In the genomic region with DNA sequence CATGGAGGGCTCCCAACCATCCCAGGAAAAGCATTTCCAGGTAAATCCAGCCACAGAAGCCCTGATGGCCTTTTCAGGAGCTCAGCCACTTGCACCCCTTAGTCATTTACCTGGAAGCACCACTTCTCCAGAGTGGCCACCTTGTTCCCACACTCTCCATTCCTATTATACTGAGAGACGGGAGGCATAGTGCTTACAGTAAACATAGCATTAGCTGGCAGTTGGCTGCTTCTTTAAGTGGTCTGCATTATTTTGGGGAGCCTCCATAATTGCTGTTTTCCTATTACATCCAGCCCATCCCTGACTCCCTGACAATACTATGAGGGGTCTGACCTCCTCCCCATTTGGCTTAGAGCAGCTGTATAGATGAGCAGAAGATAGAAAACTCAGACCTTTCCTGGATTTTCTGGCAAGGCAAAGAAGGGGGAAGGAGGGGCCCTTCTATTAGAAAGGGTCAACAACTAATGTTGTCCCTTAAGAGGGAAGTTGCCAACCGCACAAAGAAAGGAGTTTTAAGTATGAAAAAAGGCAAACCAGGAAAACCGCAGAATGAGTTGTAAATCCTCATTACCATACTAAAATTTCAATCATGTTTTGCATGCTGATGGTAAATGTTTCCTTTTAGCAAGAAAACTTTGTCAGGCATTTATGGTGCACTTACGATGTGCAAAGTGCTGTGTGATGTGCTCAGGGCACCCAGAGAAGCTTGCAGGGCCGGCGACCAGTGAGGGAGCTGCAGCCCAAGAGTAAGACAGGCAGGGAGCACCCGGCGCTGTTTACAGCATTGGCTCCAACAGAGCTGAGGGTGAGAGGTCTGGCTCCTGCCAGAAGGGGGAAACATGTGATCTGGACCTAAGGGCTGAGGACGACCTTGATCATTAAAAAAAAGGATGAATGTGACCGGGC, we compare ENCODE assay signal across 10 cellular contexts.
DNase-seq lines count a peak whose midpoint lies in the region; ATAC-seq and TF ChIP-seq lines count a peak whose summit lies in the region.
"Had no signal": no experiment of that assay in that cellular context is flagged by ENCODE, and none has a peak within 500 bp of the region (broad histone marks: within the 10 kb centered on the region; RNA-seq: fewer than 3 reads in every experiment).

No MANE protein-coding gene starts in this region.

- ATAC-seq in GM19395 (IDR thresholded peaks at IDR 0.05; ENCODE audit: unreplicated experiment) = peak; percentile 67

- no peaks in the 10 kb centered on the region for H3K9me2 ChIP-seq in OCI-LY7 (ENCODE audit: insufficient read depth, low read length)

- H3K4me1 ChIP-seq in OCI-LY7 (ENCODE audit: insufficient read depth, low read length, poor library complexity, severe bottlenecking) = no peaks in the 10 kb centered on the region

- H4K20me1 ChIP-seq in OCI-LY7 (ENCODE audit: insufficient read depth, low read length) = no peaks in the 10 kb centered on the region

- H2AFZ ChIP-seq in OCI-LY7 (ENCODE audit: low read length) = no peak overlapping the region

- intact Hi-C loops in OCI-LY7 (cut with micrococcal nuclease; ENCODE audit: unreplicated experiment) = no loop called here

- BruUV-seq in OCI-LY7 (replicated peaks; lab: Mats Ljungman, UMichigan) = no TSS peak

- H3K79me2 ChIP-seq in OCI-LY7 (ENCODE audit: insufficient read depth, low read depth, low read length) = no peaks in the 10 kb centered on the region

- POLR2A ChIA-PET in OCI-LY7 (lab: Charles Lee) = interaction anchor here (0.7 kb wide), 1 partner anchor 1247 kb away, joined by 4 read pairs; no protein-coding TSS in a partner anchor

- no peaks in the 10 kb centered on the region for H3K36me3 ChIP-seq in OCI-LY7 (ENCODE audit: insufficient read depth, low read length)
- H3K36me3 ChIP-seq: neutrophil had no signal

- no peak overlapping the region for H3K27ac ChIP-seq in OCI-LY7 (ENCODE audit: low read depth, low read length, poor library complexity, severe bottlenecking)
- H3K27ac ChIP-seq: neutrophil had no signal

- H3K4me2 ChIP-seq in OCI-LY7 (ENCODE audit: low read length) = no peak overlapping the region

- no peak for TF ChIP-seq CTCF in OCI-LY7 (conservative IDR thresholded peaks at IDR 0.05; ENCODE audit: low read length)

- no peak overlapping the region for H3K4me3 ChIP-seq in OCI-LY7 (ENCODE audit: low read depth, low read length, poor library complexity, severe bottlenecking)

- DNase-seq in OCI-LY7 (ENCODE audit: low spot score) (peak; percentile 37), globus pallidus (ENCODE audit: low spot score) (peak; percentile 85), pons (ENCODE audit: low spot score) (peak; percentile 85), RKO (ENCODE audit: low spot score) (no peak), NCI-H187 treated with DMSO at 0.1 percent for 48 hours (lab: John Stamatoyannopoulos, UW) (no peak), NCI-H510A treated with DMSO at 0.1 percent for 48 hours (lab: John Stamatoyannopoulos, UW) (no peak)
- no peak for DNase-seq in stimulated activated CD8-positive, alpha-beta memory T cell treated with anti-CD3 and anti-CD28 coated beads, Interleukin-4, amount 100 ng/mL, for 48 hours
- DNase-seq: activated CD8-positive, alpha-beta memory T cell treated with anti-CD3 and anti-CD28 coated beads for 24 hours had no signal

- CTCF ChIA-PET in OCI-LY7 (lab: Charles Lee; ENCODE audit: unreplicated experiment) = interaction anchor here (1.1 kb wide), 1 partner anchor 431 kb away, joined by 4 read pairs; no protein-coding TSS in a partner anchor

- no peaks in the 10 kb centered on the region for H3K9me3 ChIP-seq in OCI-LY7 (ENCODE audit: low read length)
- H3K9me3 ChIP-seq: neutrophil had no signal

Comparison
In these comparisons a context has a peak if more than half of its experiments do, and no peak if none do; other contexts are left out.
1. DNase-seq: peak in OCI-LY7 (single experiment), globus pallidus (single experiment) and pons (single experiment); none in RKO (single experiment), NCI-H187 treated with DMSO at 0.1 percent for 48 hours (single experiment), stimulated activated CD8-positive, alpha-beta memory T cell treated with anti-CD3 and anti-CD28 coated beads, Interleukin-4, amount 100 ng/mL, for 48 hours (single experiment) and NCI-H510A treated with DMSO at 0.1 percent for 48 hours (single experiment).